17 cellular contexts compared by ENCODE assay signal in the genomic region with DNA sequence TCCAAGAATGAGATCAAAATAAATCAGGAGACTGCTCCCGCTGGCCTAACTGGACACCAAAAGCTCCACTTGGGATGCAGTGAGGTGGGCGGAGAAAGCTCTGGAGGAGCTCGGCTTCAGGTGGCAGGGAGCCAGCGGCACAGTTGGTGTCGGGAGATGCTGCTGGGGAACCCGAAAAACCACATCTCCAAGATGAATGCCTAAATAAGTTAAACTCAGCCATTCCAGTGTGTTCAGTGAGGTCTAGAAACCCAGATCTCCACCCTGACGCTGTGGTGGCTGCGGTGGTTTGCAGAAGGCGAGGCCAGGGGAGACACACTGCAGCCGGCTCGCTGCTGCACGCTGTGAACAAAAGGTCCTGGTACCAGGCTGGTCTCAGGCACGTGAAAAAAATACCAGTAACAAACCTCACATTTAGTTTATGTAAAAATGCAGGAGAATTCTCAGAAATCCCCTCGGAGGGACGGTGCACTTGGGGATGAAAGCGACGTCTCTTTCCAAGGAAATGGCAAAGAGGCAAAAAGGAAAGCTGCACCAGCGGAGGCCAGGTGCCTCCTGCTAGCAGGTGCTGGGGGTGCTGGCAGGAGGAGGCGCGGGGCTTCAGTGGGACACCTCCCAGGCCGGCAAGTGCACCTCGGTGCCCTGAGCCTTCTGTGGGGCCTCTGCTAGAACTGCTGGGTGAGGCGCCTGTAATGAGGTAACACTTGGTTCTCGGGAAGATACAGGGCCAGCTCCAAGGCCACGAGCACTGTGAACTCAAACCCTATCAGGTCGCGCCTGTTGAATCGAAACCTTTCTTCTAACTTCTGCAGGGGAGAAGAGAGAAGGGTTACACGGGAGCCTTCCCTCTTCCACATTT. TPM values are rescaled to one million over a fixed set of nuclear protein-coding genes. Genes with fewer than 3 reads are reported as not detected.
DNase-seq lines count a peak whose midpoint lies in the region; ATAC-seq, FAIRE-seq and TF ChIP-seq lines count a peak whose summit lies in the region.
"Had no signal": no experiment of that assay in that cellular context is flagged by ENCODE, and none has a peak within 500 bp of the region (broad histone marks: within the 10 kb centered on the region; RNA-seq: fewer than 3 reads in every experiment).

No MANE protein-coding gene starts in this region.

- H3K27me3 Mint-ChIP-seq in Calu3 (ENCODE audit: unreplicated experiment) (no peaks in the 10 kb centered on the region), activated B cell treated with CpG ODN at 0.5 μM for 24 hours (no peaks in the 10 kb centered on the region)

- H3K9me3 Mint-ChIP-seq in Calu3 (ENCODE audit: low read depth, unreplicated experiment) = no peaks in the 10 kb centered on the region
- no peaks in the 10 kb centered on the region for H3K9me3 Mint-ChIP-seq in activated B cell treated with CpG ODN at 0.5 μM for 24 hours

- TF ChIP-seq CTCF in 22Rv1 (IDR thresholded peaks at IDR 0.05) (no peak), Calu3 (IDR thresholded peaks at IDR 0.05; ENCODE audit: unreplicated experiment) (no peak), activated B cell treated with CpG ODN at 0.5 μM for 24 hours (IDR thresholded peaks at IDR 0.05) (no peak)

- CTCF ChIA-PET in Calu3 (lab: Charles Lee) = no interaction called here
- CTCF ChIA-PET in activated B cell treated with CpG ODN at 0.5 μM for 24 hours (lab: Charles Lee) = no interaction called here

- H3K4me3 Mint-ChIP-seq in Calu3 (ENCODE audit: low read depth, unreplicated experiment) = no peak overlapping the region
- no peak overlapping the region for H3K4me3 Mint-ChIP-seq in activated B cell treated with CpG ODN at 0.5 μM for 24 hours

- POLR2A ChIA-PET in activated B cell treated with CpG ODN at 0.5 μM for 24 hours (lab: Charles Lee) = interaction anchor here (0.6 to 1.0 kb wide), 3 partner anchors 226 to 420 kb away, joined by 3 to 4 read pairs (median 3); no protein-coding TSS in a partner anchor

- no peak for ATAC-seq in activated B cell treated with CpG ODN at 0.5 μM for 24 hours (ENCODE audit: low read depth)
- ATAC-seq in left lobe of liver = peak; percentile 1
- ATAC-seq in HG03342 (IDR thresholded peaks at IDR 0.05; ENCODE audit: unreplicated experiment) = no peak
- ATAC-seq: psoas muscle had no signal

- no TSS peak for BruUV-seq in Calu3 (replicated peaks; lab: Mats Ljungman, UMichigan)

- peak overlapping the region; percentile 14 for H3K27ac Mint-ChIP-seq in Calu3 (ENCODE audit: unreplicated experiment)
- peak overlapping the region; percentile 30 for H3K27ac Mint-ChIP-seq in activated B cell treated with CpG ODN at 0.5 μM for 24 hours

- DNase-seq in Calu3 (no peak), activated B cell treated with CpG ODN at 0.5 μM for 24 hours (no peak), left lobe of liver (ENCODE audit: low spot score) (no peak), NCI-H510A treated with DMSO at 0.1 percent for 48 hours (lab: John Stamatoyannopoulos, UW) (no peak), GM19239 (ENCODE audit: insufficient read length, low spot score) (no peak), T-helper 2 cell (no peak)
- DNase-seq: DMS79, foreskin melanocyte, left ventricle myocardium inferior, NCI-H1694 treated with DMSO at 0.1 percent for 48 hours, NCI-H524, psoas muscle had no signal

- H3K27ac ChIP-seq in 22Rv1 = peak overlapping the region; percentile 78; the same call in 1 of the 2 replicates
- H3K27ac ChIP-seq: left ventricle myocardium inferior, psoas muscle had no signal

- no peak for FAIRE-seq in GM19239 (lab: Jason Lieb, UNC)
- FAIRE-seq: TTC549 had no signal

- H3K4me1 Mint-ChIP-seq in Calu3 (ENCODE audit: low read depth, unreplicated experiment) = peaks cover 30% of the 10 kb centered on the region
- H3K4me1 Mint-ChIP-seq in activated B cell treated with CpG ODN at 0.5 μM for 24 hours = peaks cover 32% of the 10 kb centered on the region

- intact Hi-C loops in Calu3 (cut with micrococcal nuclease; ENCODE audit: unreplicated experiment) (no loop called here), activated B cell treated with CpG ODN at 0.5 μM for 24 hours (cut with micrococcal nuclease) (no loop called here)

- H3K36me3 Mint-ChIP-seq in Calu3 (ENCODE audit: insufficient read depth, unreplicated experiment) (peaks cover 91% of the 10 kb centered on the region), activated B cell treated with CpG ODN at 0.5 μM for 24 hours (ENCODE audit: low read depth) (peaks cover 64% of the 10 kb centered on the region)

RNA-seq across cellular contexts. Expression of gene RPS21, which starts 3.6 kb away (rescaled TPM):
- total RNA-seq in Calu3 (2022) (1,920 and 1,936 TPM in 2 replicates), activated B cell treated with CpG ODN at 0.5 μM for 24 hours (2,912 and 3,555 TPM in 2 replicates), left lobe of liver (432 TPM)

RNA-seq across cellular contexts. Expression of gene CABLES2, which starts 16.6 kb away (rescaled TPM):
- 12.2 and 13.6 TPM in 2 replicates for total RNA-seq in Calu3 (2022)
- total RNA-seq in activated B cell treated with CpG ODN at 0.5 μM for 24 hours = 6.6 and 7.0 TPM in 2 replicates
- 1.8 TPM for total RNA-seq in left lobe of liver

RNA-seq across cellular contexts. Expression of gene LAMA5, which starts 23.4 kb away (rescaled TPM):
- total RNA-seq in Calu3 (2022) (740 and 763 TPM in 2 replicates), activated B cell treated with CpG ODN at 0.5 μM for 24 hours (19.8 and 24.8 TPM in 2 replicates), left lobe of liver (112 TPM)

RNA-seq across cellular contexts. Expression of gene RBBP8NL, which starts 36.8 kb away (rescaled TPM):
- 6.2 and 6.4 TPM in 2 replicates for total RNA-seq in Calu3 (2022)
- total RNA-seq in activated B cell treated with CpG ODN at 0.5 μM for 24 hours = not detected in 2 replicates
- not detected for total RNA-seq in left lobe of liver
- total RNA-seq: left ventricle myocardium inferior, M059J, OCI-LY7, psoas muscle had no signal
